Comparison of ENCODE assay signal across 8 cellular contexts in genomic region chr3:187678869-187679268, GRCh38.
DNase-seq lines count a peak whose midpoint lies in the region; ATAC-seq, FAIRE-seq and TF ChIP-seq lines count a peak whose summit lies in the region.

No MANE protein-coding gene starts in this region.

- no peak overlapping the region for H3K4me3 ChIP-seq in cardiac fibroblast (replicated peaks in 1 of 2; ENCODE audit: low read depth in 2 of 2, low read length in 2 of 2)

- TF ChIP-seq CTCF in cardiac fibroblast (IDR thresholded peaks at IDR 0.05; ENCODE audit: low read depth, low read length), result peak; percentile 67

- peak; percentile 69 for DNase-seq in EL
- peak; percentile 62 for DNase-seq in HuH-7 (ENCODE audit: low spot score)
- DNase-seq in RCC 7860 (ENCODE audit: low spot score), result peak; percentile 46
- DNase-seq in cardiac fibroblast (ENCODE audit: low read depth in 2 of 2), result peak; percentile 71 to 76
- peak; percentile 69 for DNase-seq in kidney tubule cell (ENCODE audit: low spot score)
- DNase-seq in stimulated activated naive CD8-positive, alpha-beta T cell treated with anti-CD3 and anti-CD28 coated beads, Interleukin-15, Interleukin-2, amounts not matched to agents 100 U/mL and 50 U/mL, for 24 hours, result peak; percentile 37

- ATAC-seq in stimulated activated naive CD8-positive, alpha-beta T cell treated with anti-CD3 and anti-CD28 coated beads, Interleukin-15, Interleukin-2, amounts not matched to agents 100 U/mL and 50 U/mL, for 24 hours, result peak; percentile 23
- no peak for ATAC-seq in activated CD4-positive, CD25-positive, alpha-beta regulatory T cell treated with anti-CD3 and anti-CD28 coated beads, Interleukin-2, amount 50 U/mL, for 24 hours
- no peak for ATAC-seq in HG03571 (IDR thresholded peaks at IDR 0.05; ENCODE audit: unreplicated experiment)

- FAIRE-seq in RCC 7860 (lab: Jason Lieb, UNC), result peak; percentile 25
